1 cellular context compared by ENCODE assay signal in genomic region chr18:58205780-58206160, GRCh38.
TF ChIP-seq lines count a peak whose summit lies in the region.

No MANE protein-coding gene starts in this region.

TF ChIP-seq in HepG2, 621 proteins besides CTCF, POLR2A, EP300 and RAD21:
- TF ChIP-seq DZIP1 (CRISPR knock-in tag; IDR thresholded peaks at IDR 0.05): no peak
- peak; percentile 65 for TF ChIP-seq ZNF7 (CRISPR knock-in tag; IDR thresholded peaks at IDR 0.05)
- TF ChIP-seq ZNF530 (CRISPR knock-in tag; IDR thresholded peaks at IDR 0.05; ENCODE audit: low read depth): no peak
- no peak for TF ChIP-seq ZNF335 (CRISPR knock-in tag; IDR thresholded peaks at IDR 0.05)
- no peak for TF ChIP-seq ZNF33A (CRISPR knock-in tag; IDR thresholded peaks at IDR 0.05; ENCODE audit: borderline replicate concordance)
- no peak for TF ChIP-seq ZNF780A (CRISPR knock-in tag; IDR thresholded peaks at IDR 0.05)
- no peak for TF ChIP-seq ZNF30 (CRISPR knock-in tag; IDR thresholded peaks at IDR 0.05)
- TF ChIP-seq ZGPAT (CRISPR knock-in tag; IDR thresholded peaks at IDR 0.05): no peak
- TF ChIP-seq HNF4A (CRISPR knock-in tag; IDR thresholded peaks at IDR 0.05): no peak
